In genomic region chr10:131431978-131432690, GRCh38 we compare ENCODE assay signal across 20 cellular contexts.
"Had no signal": no experiment of that assay in that cellular context is flagged by ENCODE, and none has a peak within 500 bp of the region (broad histone marks: within the 10 kb centered on the region; RNA-seq: fewer than 3 reads in every experiment).

No MANE protein-coding gene starts in this region.

- ATAC-seq: foreskin keratinocyte, left cardiac atrium, lower lobe of right lung, natural killer cell had no signal

- H3K4me1 Mint-ChIP-seq: endodermal cell, immature natural killer cell, natural killer cell had no signal

- H3K9me3 ChIP-seq: left ventricle myocardium inferior, lower lobe of right lung, suprapubic skin, thyroid gland, upper lobe of left lung, vagina had no signal

- H3K9me3 Mint-ChIP-seq: endodermal cell, immature natural killer cell, memory B cell, mesothelial cell of epicardium, natural killer cell had no signal

- H3K4me3 Mint-ChIP-seq: endodermal cell, immature natural killer cell, memory B cell, mesothelial cell of epicardium, natural killer cell had no signal

- H3K36me3 ChIP-seq: left ventricle myocardium inferior, lower lobe of right lung, sigmoid colon, suprapubic skin, thyroid gland, upper lobe of left lung, vagina had no signal

- H3K36me3 Mint-ChIP-seq: immature natural killer cell, memory B cell, mesothelial cell of epicardium, natural killer cell had no signal

- H3K27me3 ChIP-seq: foreskin keratinocyte, thyroid gland, upper lobe of left lung, vagina had no signal

- H3K4me1 ChIP-seq: foreskin keratinocyte, left ventricle myocardium inferior, lower lobe of right lung, thyroid gland, upper lobe of left lung had no signal

- H3K27ac ChIP-seq: coronary artery, foreskin keratinocyte, left ventricle myocardium inferior, lower lobe of right lung, sigmoid colon, skin epidermis, suprapubic skin, thyroid gland, upper lobe of left lung, vagina had no signal

- DNase-seq: effector CD4-positive, alpha-beta T cell; endodermal cell; erythroblast; foreskin keratinocyte; immature natural killer cell; left cardiac atrium; left ventricle myocardium inferior; lower lobe of right lung; natural killer cell; sigmoid colon; stimulated activated CD4-positive, alpha-beta T cell treated with anti-CD3 and anti-CD28 coated beads, Interleukin-12 subunit alpha, Interleukin-12 subunit beta, amount 100 ng/mL, for 4 hours; stimulated activated naive CD4-positive, alpha-beta T cell treated with Interleukin-2 at 50 U/mL for 16 hours; upper lobe of left lung had no signal

- H3K4me3 ChIP-seq: coronary artery, left ventricle myocardium inferior, lower lobe of right lung, sigmoid colon, skin epidermis, suprapubic skin, thyroid gland, upper lobe of left lung, vagina had no signal

- H3K27ac Mint-ChIP-seq: endodermal cell, immature natural killer cell, memory B cell, mesothelial cell of epicardium, natural killer cell had no signal
